ENCODE assay signal across 8 cellular contexts in the genomic region with DNA sequence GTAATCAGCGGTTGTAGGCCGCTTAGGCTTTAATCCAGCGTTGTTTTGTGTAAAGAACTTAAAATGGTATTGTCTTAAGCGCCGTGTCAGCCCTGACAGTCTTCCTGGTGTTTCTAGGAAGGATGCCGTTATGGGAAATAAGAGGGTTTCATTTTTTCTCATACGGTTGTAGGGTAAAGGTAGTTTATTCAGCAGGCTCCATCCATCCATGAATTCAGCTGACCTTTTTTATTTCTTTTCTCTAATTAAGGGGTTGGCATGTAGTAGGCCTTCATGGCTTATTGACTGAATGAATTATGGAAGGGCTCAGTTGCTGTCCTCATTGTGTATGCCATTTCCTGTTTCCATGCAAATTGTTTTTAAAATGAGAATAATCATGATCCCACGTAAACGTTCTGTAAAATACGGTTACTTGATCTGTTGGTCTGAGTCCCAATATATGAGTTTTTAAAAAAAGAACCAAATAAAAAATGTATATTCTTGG. TPM values are rescaled to one million over a fixed set of nuclear protein-coding genes. Genes with fewer than 3 reads are reported as not detected.
DNase-seq lines count a peak whose midpoint lies in the region; ATAC-seq and TF ChIP-seq lines count a peak whose summit lies in the region.

No MANE protein-coding gene starts in this region.

- no peaks in the 10 kb centered on the region for H3K27me3 ChIP-seq in rectal smooth muscle tissue (ENCODE audit: control insufficient read depth, insufficient read depth, low read length)

- H3K9me3 Mint-ChIP-seq in T-cell = no peaks in the 10 kb centered on the region

- TF ChIP-seq CTCF in AG09309 (IDR thresholded peaks at IDR 0.05; ENCODE audit: control insufficient read depth, insufficient read depth, low read depth, low read length, missing control alignments) = no peak
- no peak for TF ChIP-seq CTCF in foreskin fibroblast (IDR thresholded peaks at IDR 0.05; ENCODE audit: low read depth, low read length)

- H3K4me1 Mint-ChIP-seq in T-cell = peaks cover 35 to 37% (median 35%) of the 10 kb centered on the region in 3 donors

- H3K36me3 Mint-ChIP-seq in T-cell = peaks cover 21% of the 10 kb centered on the region

- peak overlapping the region; percentile 98 to 100 (median 100) for H3K4me3 Mint-ChIP-seq in T-cell

- H3K27ac ChIP-seq in rectal smooth muscle tissue (ENCODE audit: low read depth, low read length) = peak overlapping the region; percentile 98

- peak overlapping the region; percentile 100 for H3K27ac Mint-ChIP-seq in T-cell

- no peak for DNase-seq in AG09309 (ENCODE audit: low read depth)
- DNase-seq in T-cell = no peak
- no peak for DNase-seq in foreskin fibroblast
- DNase-seq in GOT3 (lab: John Stamatoyannopoulos, UW) = no peak
- no peak for DNase-seq in NCI-H446 treated with DMSO at 0.1 percent for 48 hours (lab: John Stamatoyannopoulos, UW)
- DNase-seq in NCI-H187 (lab: John Stamatoyannopoulos, UW) = no peak

- H3K27me3 Mint-ChIP-seq in T-cell = peaks cover 0 to 4% of the 10 kb centered on the region in 2 donors

- POLR2A ChIA-PET in T-cell (lab: Charles Lee) = interaction anchor here in 1 of 2 donors (0.6 to 1.3 kb wide), 2 partner anchors 51 to 773 kb away, joined by 3 to 5 read pairs; partner anchors contain the start of gene FRYL

- H3K4me1 ChIP-seq in rectal smooth muscle tissue (ENCODE audit: control insufficient read depth, insufficient read depth, low read length) = peaks cover 14% of the 10 kb centered on the region

- peak; percentile 1 for ATAC-seq in GM18517 (IDR thresholded peaks at IDR 0.05; ENCODE audit: unreplicated experiment)
- ATAC-seq in T-cell (replicated peaks in 1 of 4) = no peak

- H3K9ac ChIP-seq in rectal smooth muscle tissue (ENCODE audit: low read length) = peak overlapping the region; percentile 96

- H3K4me3 ChIP-seq in AG09309 (ENCODE audit: control insufficient read depth, low read depth, low read length) = peak overlapping the region; percentile 98
- H3K4me3 ChIP-seq in foreskin fibroblast (ENCODE audit: low read depth in 1 of 2, low read length in 2 of 2) = peak overlapping the region; percentile 68 to 96
- peak overlapping the region; percentile 99 for H3K4me3 ChIP-seq in rectal smooth muscle tissue (ENCODE audit: low read length)

- CTCF ChIA-PET in T-cell (lab: Charles Lee) = interaction anchor here in 1 of 2 donors (1.4 to 1.5 kb wide), 2 partner anchors 29 to 52 kb away, joined by 3 to 4 read pairs; no protein-coding TSS in a partner anchor

- peaks cover 6% of the 10 kb centered on the region for H3K36me3 ChIP-seq in rectal smooth muscle tissue (ENCODE audit: control insufficient read depth, insufficient read depth, low read length)

RNA-seq across cellular contexts. Expression of gene OCIAD1, which starts 0.7 kb away (rescaled TPM):
- total RNA-seq in T-cell = 100 to 1,000 TPM in 4 of 5 donors, 10 to 100 TPM in 1; 88.1 to 113 (median 106) TPM

RNA-seq across cellular contexts. Expression of gene FRYL, which starts 51.5 kb away (rescaled TPM):
- 100 to 1,000 TPM in 4 of 5 donors, 10 to 100 TPM in 1; 86.3 to 143 (median 111) TPM for total RNA-seq in T-cell
